26 cellular contexts compared by ENCODE assay signal in the genomic region with DNA sequence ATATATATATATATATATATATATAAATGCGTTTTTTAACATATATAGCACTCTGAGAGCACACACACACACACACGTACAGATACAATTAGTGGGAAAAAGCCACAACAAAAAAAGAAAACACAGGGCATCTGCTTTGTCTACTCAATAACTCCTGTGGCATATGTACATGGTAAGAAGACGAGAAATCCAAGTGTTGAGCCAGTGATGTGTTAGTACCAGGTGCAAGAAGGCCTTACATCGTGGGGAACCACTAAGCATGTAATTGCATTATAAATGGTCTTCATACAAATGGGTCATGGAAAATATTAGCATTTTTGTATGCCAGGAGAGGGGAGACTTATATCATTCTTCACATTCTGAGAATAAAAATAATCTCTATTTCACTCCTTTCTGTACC.
"Had no signal": no experiment of that assay in that cellular context is flagged by ENCODE, and none has a peak within 500 bp of the region (broad histone marks: within the 10 kb centered on the region; RNA-seq: fewer than 3 reads in every experiment).

No MANE protein-coding gene starts in this region.

- FAIRE-seq: TTC549 had no signal

- H3K4me2 ChIP-seq: KMS-11 had no signal

- H3K9me3 Mint-ChIP-seq: activated CD4-positive, alpha-beta T cell treated with anti-CD3 and anti-CD28 coated beads, Interleukin-2, amount 10 ng/mL, durations not matched to agents 24 days and 14 days; activated naive CD4-positive, alpha-beta T cell treated with anti-CD3 and anti-CD28 coated beads for 36 hours had no signal

- H3K9me3 ChIP-seq: adrenal gland had no signal

- DNase-seq: activated CD4-positive, alpha-beta T cell treated with anti-CD3 and anti-CD28 coated beads, Interleukin-2, amount 10 ng/mL, durations not matched to agents 24 days and 14 days; activated CD4-positive, alpha-beta T cell treated with anti-CD3 and anti-CD28 coated beads, Interleukin-2, amount 50 U/mL, for 4 hours; activated CD8-positive, alpha-beta T cell treated with anti-CD3 and anti-CD28 coated beads, Interleukin-2, amount 10 ng/mL, durations not matched to agents 7 days and 5 days; activated gamma-delta T cell treated with Interleukin-2 at 50 U/mL for 16 hours; activated naive CD4-positive, alpha-beta T cell treated with anti-CD3 and anti-CD28 coated beads for 36 hours; activated T-cell treated with anti-CD3 and anti-CD28 coated beads, Interleukin-2, amount 50 U/mL, for 24 hours; adrenal gland; anterior cingulate cortex; central memory CD4-positive, alpha-beta T cell; MM.1S; MV-4-11; NCI-H1092; NCI-H1436 treated with DMSO at 0.1 percent for 48 hours; NCI-H1694 treated with DMSO at 0.1 percent for 48 hours; NCI-H2029; NCI-H345; NCI-H524 treated with DMSO at 0.1 percent for 48 hours; SIG-M5; T1000 had no signal

- H3K27me3 Mint-ChIP-seq: activated CD4-positive, alpha-beta T cell treated with anti-CD3 and anti-CD28 coated beads, Interleukin-2, amount 10 ng/mL, durations not matched to agents 24 days and 14 days had no signal

- H3K36me3 Mint-ChIP-seq: activated naive CD4-positive, alpha-beta T cell treated with anti-CD3 and anti-CD28 coated beads, Interleukin-2, amount 50 U/mL, for 72 hours had no signal

- H3K36me3 ChIP-seq: adrenal gland, brain microvascular endothelial cell had no signal

- H3K4me1 ChIP-seq: adrenal gland had no signal

- H3K27ac ChIP-seq: adrenal gland, KMS-11 had no signal

- H3K27me3 ChIP-seq: adrenal gland, brain microvascular endothelial cell had no signal

- H3K9ac ChIP-seq: KMS-11 had no signal

- ATAC-seq: activated CD8-positive, alpha-beta T cell treated with anti-CD3 and anti-CD28 coated beads, Interleukin-2, amount 10 ng/mL, durations not matched to agents 7 days and 5 days; activated naive CD4-positive, alpha-beta T cell treated with anti-CD3 and anti-CD28 coated beads, Interleukin-2, amount 50 U/mL, for 72 hours; Panc1; Right ventricle myocardium inferior had no signal

- H3K4me1 Mint-ChIP-seq: activated CD4-positive, alpha-beta T cell treated with anti-CD3 and anti-CD28 coated beads, Interleukin-2, amount 10 ng/mL, durations not matched to agents 24 days and 14 days had no signal

- H3K27ac Mint-ChIP-seq: activated CD4-positive, alpha-beta T cell treated with anti-CD3 and anti-CD28 coated beads, Interleukin-2, amount 10 ng/mL, durations not matched to agents 24 days and 14 days; activated CD8-positive, alpha-beta T cell treated with anti-CD3 and anti-CD28 coated beads, Interleukin-2, amount 10 ng/mL, durations not matched to agents 7 days and 5 days; activated naive CD4-positive, alpha-beta T cell treated with anti-CD3 and anti-CD28 coated beads for 36 hours; activated naive CD4-positive, alpha-beta T cell treated with anti-CD3 and anti-CD28 coated beads, Interleukin-2, amount 50 U/mL, for 72 hours; activated T-cell treated with anti-CD3 and anti-CD28 coated beads, Interleukin-2, amount 50 U/mL, for 24 hours; activated T-helper 2 cell treated with anti-CD3 and anti-CD28 coated beads, Interferon-gamma antibody, Interleukin-2, Interleukin-4, amounts not matched to agents 10 μg/mL and 5 μg/mL and 100 μg/mL, durations not matched to agents 14 hours and 24 hours and 36 hours had no signal

- H3K4me3 ChIP-seq: adrenal gland had no signal

- H3K4me3 Mint-ChIP-seq: activated CD4-positive, alpha-beta T cell treated with anti-CD3 and anti-CD28 coated beads, Interleukin-2, amount 10 ng/mL, durations not matched to agents 24 days and 14 days; activated CD8-positive, alpha-beta T cell treated with anti-CD3 and anti-CD28 coated beads, Interleukin-2, amount 10 ng/mL, durations not matched to agents 7 days and 5 days; activated naive CD4-positive, alpha-beta T cell treated with anti-CD3 and anti-CD28 coated beads for 36 hours; activated T-cell treated with anti-CD3 and anti-CD28 coated beads, Interleukin-2, amount 50 U/mL, for 24 hours had no signal
